8 cellular contexts compared by ENCODE assay signal in the genomic region with DNA sequence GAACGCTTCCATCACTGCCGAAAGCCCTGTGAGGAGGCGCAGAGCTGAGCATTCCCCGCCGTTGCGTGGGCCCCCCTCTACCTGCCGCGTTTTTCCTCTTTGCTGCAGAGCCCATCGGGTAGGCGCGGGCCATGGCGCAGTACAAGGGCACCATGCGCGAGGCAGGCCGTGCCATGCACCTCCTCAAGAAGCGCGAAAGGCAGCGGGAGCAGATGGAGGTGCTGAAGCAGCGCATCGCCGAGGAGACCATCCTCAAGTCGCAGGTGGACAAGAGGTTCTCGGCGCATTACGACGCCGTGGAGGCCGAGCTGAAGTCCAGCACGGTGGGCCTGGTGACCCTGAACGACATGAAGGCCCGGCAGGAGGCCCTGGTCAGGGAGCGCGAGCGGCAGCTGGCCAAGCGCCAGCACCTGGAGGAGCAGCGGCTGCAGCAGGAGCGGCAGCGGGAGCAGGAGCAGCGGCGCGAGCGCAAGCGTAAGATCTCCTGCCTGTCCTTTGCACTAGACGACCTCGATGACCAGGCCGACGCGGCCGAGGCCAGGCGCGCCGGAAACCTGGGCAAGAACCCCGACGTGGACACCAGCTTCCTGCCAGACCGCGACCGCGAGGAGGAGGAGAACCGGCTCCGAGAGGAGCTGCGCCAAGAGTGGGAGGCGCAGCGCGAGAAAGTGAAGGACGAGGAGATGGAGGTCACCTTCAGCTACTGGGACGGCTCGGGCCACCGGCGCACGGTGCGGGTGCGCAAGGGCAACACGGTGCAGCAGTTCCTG. TPM values are rescaled to one million over a fixed set of nuclear protein-coding genes. Genes with fewer than 3 reads are reported as not detected.
DNase-seq lines count a peak whose midpoint lies in the region; ATAC-seq and TF ChIP-seq lines count a peak whose summit lies in the region.

No MANE protein-coding gene starts in this region.

- intact Hi-C loops in esophagus squamous epithelium (cut with DNase I): loop anchor here (10.0 kb wide), 1 partner anchor 105 kb away; no protein-coding TSS in a partner anchor

- H3K4me3 ChIP-seq in GM06990 (replicated peaks; ENCODE audit: low read depth, low read length): peak overlapping the region; percentile 63
- H3K4me3 ChIP-seq in SJCRH30: peak overlapping the region; percentile 57
- peak overlapping the region; percentile 40 to 67 (median 58) for H3K4me3 ChIP-seq in esophagus squamous epithelium
- no peak overlapping the region for H3K4me3 ChIP-seq in HAP-1

- TF ChIP-seq CTCF in GM06990 (IDR thresholded peaks at IDR 0.05; ENCODE audit: insufficient read depth, low read length, poor library complexity, severe bottlenecking): no peak
- no peak for TF ChIP-seq CTCF in esophagus squamous epithelium (IDR thresholded peaks at IDR 0.05)
- no peak for TF ChIP-seq CTCF in omental fat pad (IDR thresholded peaks at IDR 0.05)

- no peaks in the 10 kb centered on the region for H3K27me3 ChIP-seq in GM06990 (replicated peaks; ENCODE audit: control insufficient read depth, insufficient read depth, low read length)
- H3K27me3 ChIP-seq in SJCRH30: no peaks in the 10 kb centered on the region
- H3K27me3 ChIP-seq in esophagus squamous epithelium: no peaks in the 10 kb centered on the region
- H3K27me3 ChIP-seq in HAP-1 (ENCODE audit: low read depth): no peaks in the 10 kb centered on the region

- DNase-seq in GM06990 (ENCODE audit: extremely low read depth, insufficient read length) (no peak), SJCRH30 (no peak), esophagus squamous epithelium (lab: John Stamatoyannopoulos, UW) (no peak), omental fat pad (ENCODE audit: low spot score) (no peak), HAP-1 (ENCODE audit: low spot score in 2 of 2) (no peak), NCI-H446 treated with DMSO at 0.1 percent for 48 hours (lab: John Stamatoyannopoulos, UW) (no peak)

- WGBS in esophagus squamous epithelium, 2 donors: 59 to 79% methylated on average over 37 to 53 of the region's 73 CpGs

- H3K4me1 ChIP-seq in SJCRH30 (no peaks in the 10 kb centered on the region), esophagus squamous epithelium (peaks cover 0 to 34% (median 4%) of the 10 kb centered on the region in 3 donors), HAP-1 (no peaks in the 10 kb centered on the region)

- H3K9me3 ChIP-seq in SJCRH30 (replicated peaks) (no peaks in the 10 kb centered on the region), esophagus squamous epithelium (no peaks in the 10 kb centered on the region), HAP-1 (no peaks in the 10 kb centered on the region)

- peak; percentile 21 for ATAC-seq in omental fat pad (ENCODE audit: low FRiP score)
- no peak for ATAC-seq in HG03378 (IDR thresholded peaks at IDR 0.05; ENCODE audit: unreplicated experiment)
- no peak for ATAC-seq in GM21737 (IDR thresholded peaks at IDR 0.05; ENCODE audit: unreplicated experiment)

- H3K27ac ChIP-seq in SJCRH30 (no peak overlapping the region), esophagus squamous epithelium (peak overlapping the region; percentile 54 to 88 (median 77))

- no peak for TF ChIP-seq POLR2A in esophagus squamous epithelium (IDR thresholded peaks at IDR 0.05)

- in situ Hi-C loops in HAP-1 (cut with MboI; ENCODE audit: low sequenced_read_pairs): no loop called here

- no peaks in the 10 kb centered on the region for H3K36me3 ChIP-seq in GM06990 (ENCODE audit: control insufficient read depth, insufficient read depth, low read length)
- H3K36me3 ChIP-seq in SJCRH30: no peaks in the 10 kb centered on the region
- H3K36me3 ChIP-seq in esophagus squamous epithelium: no peaks in the 10 kb centered on the region
- H3K36me3 ChIP-seq in HAP-1 (replicated peaks): no peaks in the 10 kb centered on the region

RNA-seq across cellular contexts. Expression of a gene that starts 0.7 kb away (rescaled TPM):
- total RNA-seq in SJCRH30 (2014; rRNA removed; shearing (Covaris generic)): 1.1 and 1.4 TPM in 2 replicates
- total RNA-seq in esophagus squamous epithelium (10 to 100 TPM in 3 of 4 donors, 1 to 10 TPM in 1; 4.6 to 12.9 (median 11.8) TPM), omental fat pad (10 to 100 TPM in 1 of 4 donors, 1 to 10 TPM in 3; 5.6 to 11.7 (median 6.7) TPM)
